In genomic region chr1:200316148-200316803, GRCh38 we compare ENCODE assay signal across 21 cellular contexts.
DNase-seq lines count a peak whose midpoint lies in the region; ATAC-seq and TF ChIP-seq lines count a peak whose summit lies in the region.
"Had no signal": no experiment of that assay in that cellular context is flagged by ENCODE, and none has a peak within 500 bp of the region (broad histone marks: within the 10 kb centered on the region; RNA-seq: fewer than 3 reads in every experiment).

No MANE protein-coding gene starts in this region.

- ATAC-seq in GM18870 (IDR thresholded peaks at IDR 0.05; ENCODE audit: unreplicated experiment), result no peak
- ATAC-seq in HG02884 (IDR thresholded peaks at IDR 0.05; ENCODE audit: unreplicated experiment), result no peak
- ATAC-seq: GM12878, Right ventricle myocardium inferior had no signal

- no peak overlapping the region for H2AFZ ChIP-seq in GM23248

- POLR2A ChIA-PET in activated CD4-positive, alpha-beta memory T cell treated with anti-CD3 and anti-CD28 coated beads, Interleukin-2, amount 10 ng/mL, durations not matched to agents 7 days and 5 days (lab: Charles Lee), result no interaction called here

- peaks cover 89% of the 10 kb centered on the region for H3K4me1 Mint-ChIP-seq in HFFc6 (ENCODE audit: low read depth)
- peaks cover 70% of the 10 kb centered on the region for H3K4me1 Mint-ChIP-seq in nephron progenitor cell
- H3K4me1 Mint-ChIP-seq in activated CD4-positive, alpha-beta memory T cell treated with anti-CD3 and anti-CD28 coated beads, Interleukin-2, amount 10 ng/mL, durations not matched to agents 7 days and 5 days, result no peaks in the 10 kb centered on the region

- no peak for TF ChIP-seq CTCF in HFFc6 (IDR thresholded peaks at IDR 0.05)
- TF ChIP-seq CTCF in nephron progenitor cell (IDR thresholded peaks at IDR 0.05), result no peak

- H3K4me3 Mint-ChIP-seq in HFFc6 (no peak overlapping the region), nephron progenitor cell (peak overlapping the region; percentile 42)
- no peak overlapping the region for H3K4me3 Mint-ChIP-seq in activated CD4-positive, alpha-beta memory T cell treated with anti-CD3 and anti-CD28 coated beads, Interleukin-2, amount 10 ng/mL, durations not matched to agents 7 days and 5 days
- H3K4me3 Mint-ChIP-seq: CD4-positive, alpha-beta T cell had no signal

- H3K9me2 ChIP-seq in GM23248 (ENCODE audit: insufficient read depth), result no peaks in the 10 kb centered on the region

- no peaks in the 10 kb centered on the region for H3K9me3 Mint-ChIP-seq in HFFc6
- H3K9me3 Mint-ChIP-seq in nephron progenitor cell, result no peaks in the 10 kb centered on the region
- no peaks in the 10 kb centered on the region for H3K9me3 Mint-ChIP-seq in activated CD4-positive, alpha-beta memory T cell treated with anti-CD3 and anti-CD28 coated beads, Interleukin-2, amount 10 ng/mL, durations not matched to agents 7 days and 5 days
- H3K9me3 Mint-ChIP-seq: CD4-positive, alpha-beta T cell had no signal

- CTCF ChIA-PET in activated CD4-positive, alpha-beta memory T cell treated with anti-CD3 and anti-CD28 coated beads, Interleukin-2, amount 10 ng/mL, durations not matched to agents 7 days and 5 days (lab: Charles Lee), result no interaction called here

- H3K36me3 ChIP-seq in GM23248 (ENCODE audit: low read depth), result no peaks in the 10 kb centered on the region
- H3K36me3 ChIP-seq: BLaER1, SJSA1 had no signal

- H3K4me1 ChIP-seq in GM23248 (ENCODE audit: insufficient read depth), result peaks cover 68% of the 10 kb centered on the region
- H3K4me1 ChIP-seq: BLaER1, SJSA1 had no signal

- no peaks in the 10 kb centered on the region for H3K9me3 ChIP-seq in GM23248 (ENCODE audit: low read depth)
- H3K9me3 ChIP-seq: BLaER1, Caco-2, SJSA1 had no signal

- peak overlapping the region; percentile 94 for H3K27ac ChIP-seq in GM23248
- H3K27ac ChIP-seq: BLaER1, KMS-11, SJSA1 had no signal

- H3K4me2 ChIP-seq in GM23248 (ENCODE audit: unreplicated experiment), result no peak overlapping the region
- H3K4me2 ChIP-seq: BLaER1, KMS-11 had no signal

- peaks cover 84% of the 10 kb centered on the region for H3F3A ChIP-seq in GM23248 (ENCODE audit: insufficient read depth)

- WGBS in GM23248 (ENCODE audit: low coverage in 1 of 2, low lambda C conversion rate in 2 of 2, missing lambda C conversion rate in 2 of 2), 2 experiments, result 62 to 63% methylated on average over 7 of the region's 7 CpGs

- H3K36me3 Mint-ChIP-seq in HFFc6 (ENCODE audit: low read depth) (peaks cover 4% of the 10 kb centered on the region; the same call in 1 of the 2 replicates), nephron progenitor cell (ENCODE audit: low read depth) (no peaks in the 10 kb centered on the region)
- H3K36me3 Mint-ChIP-seq in activated CD4-positive, alpha-beta memory T cell treated with anti-CD3 and anti-CD28 coated beads, Interleukin-2, amount 10 ng/mL, durations not matched to agents 7 days and 5 days (ENCODE audit: low read depth), result no peaks in the 10 kb centered on the region

- H4K20me1 ChIP-seq in GM23248 (ENCODE audit: insufficient read depth), result no peaks in the 10 kb centered on the region
- H4K20me1 ChIP-seq: BLaER1 had no signal

- H3K27me3 Mint-ChIP-seq in HFFc6 (ENCODE audit: insufficient read depth) (no peaks in the 10 kb centered on the region; the same call in 1 of the 2 replicates), nephron progenitor cell (ENCODE audit: low read depth, poor library complexity) (peaks cover 2% of the 10 kb centered on the region)
- H3K27me3 Mint-ChIP-seq in activated CD4-positive, alpha-beta memory T cell treated with anti-CD3 and anti-CD28 coated beads, Interleukin-2, amount 10 ng/mL, durations not matched to agents 7 days and 5 days, result peaks cover 27% of the 10 kb centered on the region

- H3K27ac Mint-ChIP-seq in HFFc6 (peak overlapping the region; percentile 95), nephron progenitor cell (peak overlapping the region; percentile 77)
- no peak overlapping the region for H3K27ac Mint-ChIP-seq in activated CD4-positive, alpha-beta memory T cell treated with anti-CD3 and anti-CD28 coated beads, Interleukin-2, amount 10 ng/mL, durations not matched to agents 7 days and 5 days
- H3K27ac Mint-ChIP-seq: CD4-positive, alpha-beta T cell had no signal

- in situ Hi-C loops in GM23248 (cut with MboI), result no loop called here

- no peaks in the 10 kb centered on the region for H3K27me3 ChIP-seq in GM23248 (replicated peaks; ENCODE audit: insufficient read depth)
- H3K27me3 ChIP-seq: BLaER1, SJSA1 had no signal

- no peak overlapping the region for H3K4me3 ChIP-seq in GM23248
- H3K4me3 ChIP-seq: BLaER1, GM12878, SJSA1 had no signal

- H3K79me2 ChIP-seq in GM23248 (ENCODE audit: insufficient read depth), result no peaks in the 10 kb centered on the region

- DNase-seq in GM23248 (no peak), HFFc6 (no peak), left kidney (ENCODE audit: low read depth, low spot score) (peak; percentile 57), nephron progenitor cell (peak; percentile 44)
- DNase-seq in activated CD4-positive, alpha-beta memory T cell treated with anti-CD3 and anti-CD28 coated beads, Interleukin-2, amount 10 ng/mL, durations not matched to agents 7 days and 5 days, result no peak
- DNase-seq: ACHN; Caco-2; CD4-positive, alpha-beta T cell; DND-41; NCI-H1092 treated with DMSO at 0.1 percent for 48 hours; NCI-H1436 treated with DMSO at 0.1 percent for 48 hours; NCI-H2029 treated with DMSO at 0.1 percent for 48 hours; NCI-H748 treated with DMSO at 0.1 percent for 48 hours; T-helper 1 cell had no signal

- no peak overlapping the region for H3K9ac ChIP-seq in GM23248
- H3K9ac ChIP-seq: BLaER1, KMS-11 had no signal

Comparison
In these comparisons a context has a peak if more than half of its experiments do, and no peak if none do; other contexts are left out.
1. DNase-seq: peak in left kidney (single experiment) and nephron progenitor cell (single experiment); none in GM23248 (single experiment), HFFc6 (single experiment) and activated CD4-positive, alpha-beta memory T cell treated with anti-CD3 and anti-CD28 coated beads, Interleukin-2, amount 10 ng/mL, durations not matched to agents 7 days and 5 days (single experiment).